ENCODE assay signal across 24 cellular contexts in the genomic region with DNA sequence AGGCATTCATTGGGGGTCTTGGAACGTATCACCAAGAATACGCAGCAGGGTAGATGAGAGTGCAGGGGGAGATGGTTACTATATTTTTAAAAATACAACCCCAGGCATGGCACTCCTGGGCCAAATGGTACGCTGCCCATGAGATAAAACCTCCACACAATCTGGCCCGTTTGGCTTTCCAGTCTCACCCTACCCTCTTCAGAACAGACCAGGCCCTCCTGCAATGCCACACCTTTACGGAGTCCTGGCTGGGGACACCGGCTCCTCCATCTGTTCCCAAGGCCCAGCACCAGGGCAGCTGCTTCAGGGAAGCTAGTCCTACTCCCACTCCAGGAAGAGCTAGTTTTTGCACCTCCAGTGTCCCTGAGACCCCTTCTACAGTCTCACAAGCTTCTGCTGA. TPM values are rescaled to one million over a fixed set of nuclear protein-coding genes. Genes with fewer than 3 reads are reported as not detected.
A peak's percentile ranks its signal among the peaks of the same experiment; 100 is the strongest.
DNase-seq lines count a peak whose midpoint lies in the region; ATAC-seq and TF ChIP-seq lines count a peak whose summit lies in the region.
"Had no signal": no experiment of that assay in that cellular context is flagged by ENCODE, and none has a peak within 500 bp of the region (broad histone marks: within the 10 kb centered on the region; RNA-seq: fewer than 3 reads in every experiment).

No MANE protein-coding gene starts in this region.

- no peak for TF ChIP-seq CTCF in glutamatergic neuron (IDR thresholded peaks at IDR 0.05; ENCODE audit: partially characterized antibody, unreplicated experiment)

- no peaks in the 10 kb centered on the region for H3K9me3 ChIP-seq in T-helper 17 cell (ENCODE audit: control insufficient read depth, low read length, poor library complexity, severe bottlenecking)
- H3K9me3 ChIP-seq: adrenal gland; BLaER1 treated with 17β-estradiol and CSF1 and Interleukin-3, amounts not matched to agents 10 nM and 100 nM; colonic mucosa; tibial nerve had no signal

- H3K36me3 Mint-ChIP-seq in T-helper 17 cell (ENCODE audit: low read depth) (peaks cover 8% of the 10 kb centered on the region), glutamatergic neuron (ENCODE audit: unreplicated experiment) (no peaks in the 10 kb centered on the region), immature natural killer cell (peaks cover 14 to 51% (median 26%) of the 10 kb centered on the region in 3 donors)

- H3K9me3 Mint-ChIP-seq in glutamatergic neuron (ENCODE audit: unreplicated experiment) (peaks cover 5% of the 10 kb centered on the region), immature natural killer cell (no peaks in the 10 kb centered on the region)
- H3K9me3 Mint-ChIP-seq: activated CD8-positive, alpha-beta T cell treated with anti-CD3 and anti-CD28 coated beads for 36 hours; activated T-cell treated with anti-CD3 and anti-CD28 coated beads, Interleukin-2, amount 50 U/mL, for 4 hours had no signal

- H3K4me1 Mint-ChIP-seq in T-helper 17 cell = peaks cover 27% of the 10 kb centered on the region
- H3K4me1 Mint-ChIP-seq in glutamatergic neuron (ENCODE audit: low read depth, unreplicated experiment) = peaks cover 21% of the 10 kb centered on the region
- peaks cover 34 to 48% of the 10 kb centered on the region in 2 donors for H3K4me1 Mint-ChIP-seq in immature natural killer cell

- intact Hi-C loops in left ventricle myocardium superior (cut with micrococcal nuclease) (no loop called here), Right ventricle myocardium inferior (cut with DNase I) (no loop called here)

- H3K4me3 Mint-ChIP-seq in T-helper 17 cell = peak overlapping the region; percentile 69
- no peak overlapping the region for H3K4me3 Mint-ChIP-seq in glutamatergic neuron (ENCODE audit: unreplicated experiment)
- H3K4me3 Mint-ChIP-seq in immature natural killer cell = no peak overlapping the region
- H3K4me3 Mint-ChIP-seq: activated CD8-positive, alpha-beta T cell treated with anti-CD3 and anti-CD28 coated beads for 36 hours; activated T-cell treated with anti-CD3 and anti-CD28 coated beads, Interleukin-2, amount 50 U/mL, for 4 hours had no signal

- H3K27ac Mint-ChIP-seq in T-helper 17 cell (peak overlapping the region; percentile 68), glutamatergic neuron (ENCODE audit: unreplicated experiment) (peak overlapping the region; percentile 36), immature natural killer cell (no peak overlapping the region)
- H3K27ac Mint-ChIP-seq: activated CD8-positive, alpha-beta T cell treated with anti-CD3 and anti-CD28 coated beads for 36 hours had no signal

- no peak for DNase-seq in left ventricle myocardium superior
- DNase-seq in Right ventricle myocardium inferior (ENCODE audit: missing footprints) = no peak
- DNase-seq in T-helper 17 cell = no peak
- no peak for DNase-seq in glutamatergic neuron
- DNase-seq in NCI-H1436 treated with DMSO at 0.1 percent for 48 hours (lab: John Stamatoyannopoulos, UW) = no peak
- DNase-seq in immature natural killer cell = no peak
- DNase-seq in COLO829 (ENCODE audit: low spot score) = no peak
- DNase-seq: ACHN; activated CD4-positive, CD25-positive, alpha-beta regulatory T cell treated with anti-CD3 and anti-CD28 coated beads, Interleukin-2, amount 50 U/mL, for 72 hours; activated CD8-positive, alpha-beta T cell treated with anti-CD3 and anti-CD28 coated beads for 36 hours; activated naive CD4-positive, alpha-beta T cell treated with Interleukin-2 at 50 U/mL for 16 hours; activated T-cell treated with anti-CD3 and anti-CD28 coated beads, Interleukin-2, amount 50 U/mL, for 4 hours; brain microvascular endothelial cell; Calu3; colonic mucosa; KBM-7; NCI-H1417; NCI-H2081; NCI-H82; RPMI8226; small intestine had no signal

- no peaks in the 10 kb centered on the region for H3K27me3 Mint-ChIP-seq in T-helper 17 cell
- peaks cover 2% of the 10 kb centered on the region for H3K27me3 Mint-ChIP-seq in glutamatergic neuron (ENCODE audit: unreplicated experiment)
- H3K27me3 Mint-ChIP-seq in immature natural killer cell (ENCODE audit: low read depth in 3 of 3) = peaks cover 0 to 4% (median 2%) of the 10 kb centered on the region in 3 donors
- H3K27me3 Mint-ChIP-seq: activated CD8-positive, alpha-beta T cell treated with anti-CD3 and anti-CD28 coated beads for 36 hours had no signal

- ATAC-seq in left ventricle myocardium superior (peak; percentile 57), Right ventricle myocardium inferior (no peak), T-helper 17 cell (no peak)
- ATAC-seq: activated CD8-positive, alpha-beta T cell treated with anti-CD3 and anti-CD28 coated beads for 36 hours; activated T-cell treated with anti-CD3 and anti-CD28 coated beads, Interleukin-2, amount 50 U/mL, for 4 hours had no signal

RNA-seq across cellular contexts. Expression of gene SNN, which starts 24.4 kb away (rescaled TPM):
- total RNA-seq in left ventricle myocardium superior = 22.4 TPM
- total RNA-seq in Right ventricle myocardium inferior = 27.7 TPM
- 10 to 100 TPM; 27.8 to 89.7 TPM for total RNA-seq in T-helper 17 cell
- total RNA-seq in glutamatergic neuron (ENCODE audit: unreplicated experiment) = 491 TPM
- 10 to 100 TPM in 1 of 3 donors, 1 to 10 TPM in 2; 2.4 to 11.1 (median 4.9) TPM for polyA plus RNA-seq in immature natural killer cell

RNA-seq across cellular contexts. Expression of gene TXNDC11, which starts 50.0 kb away (rescaled TPM):
- 20.8 TPM for total RNA-seq in left ventricle myocardium superior
- total RNA-seq in Right ventricle myocardium inferior = 20.3 TPM
- total RNA-seq in T-helper 17 cell = 100 to 1,000 TPM in 1 of 2 donors, 10 to 100 TPM in 1; 87.5 to 103 TPM
- total RNA-seq in glutamatergic neuron (ENCODE audit: unreplicated experiment) = 18.4 TPM
- polyA plus RNA-seq in immature natural killer cell = 10 to 100 TPM; 35.6 to 57.2 (median 46.9) TPM

Comparison
In these comparisons a context has a peak if more than half of its experiments do, and no peak if none do; other contexts are left out.
1. H3K27ac Mint-ChIP-seq: peak in T-helper 17 cell (single experiment) and glutamatergic neuron (single experiment); none in immature natural killer cell (0 of 6).